Comparison of ENCODE assay signal across 9 cellular contexts in genomic region chr19:58556633-58557252, GRCh38. TPM values are rescaled to one million over a fixed set of nuclear protein-coding genes. Genes with fewer than 3 reads are reported as not detected.
DNase-seq lines count a peak whose midpoint lies in the region; ATAC-seq and TF ChIP-seq lines count a peak whose summit lies in the region.
"Had no signal": no experiment of that assay in that cellular context is flagged by ENCODE, and none has a peak within 500 bp of the region (broad histone marks: within the 10 kb centered on the region; RNA-seq: fewer than 3 reads in every experiment).

No MANE protein-coding gene starts in this region.

- peak overlapping the region; percentile 95 for H3K4me3 ChIP-seq in thoracic aorta

- DNase-seq in activated CD8-positive, alpha-beta memory T cell treated with anti-CD3 and anti-CD28 coated beads, Interleukin-2, amount 10 ng/mL, durations not matched to agents 7 days and 5 days = no peak
- no peak for DNase-seq in activated CD8-positive, alpha-beta memory T cell treated with anti-CD3 and anti-CD28 coated beads, Interleukin-2, amount 50 U/mL, for 4 hours
- no peak for DNase-seq in activated naive CD8-positive, alpha-beta T cell treated with anti-CD3 and anti-CD28 coated beads for 36 hours
- DNase-seq in left lobe of liver (ENCODE audit: low spot score) = peak; percentile 38
- DNase-seq in thoracic aorta (ENCODE audit: low spot score) = no peak
- no peak for DNase-seq in amniotic stem cell (lab: John Stamatoyannopoulos, UW)
- DNase-seq in NCI-H2227 (lab: John Stamatoyannopoulos, UW; ENCODE audit: unreplicated experiment) = no peak
- DNase-seq: activated CD4-positive, alpha-beta T cell treated with anti-CD3 and anti-CD28 coated beads for 1 hour had no signal

- H3K4me1 Mint-ChIP-seq in activated CD8-positive, alpha-beta memory T cell treated with anti-CD3 and anti-CD28 coated beads, Interleukin-2, amount 10 ng/mL, durations not matched to agents 7 days and 5 days = peaks cover 73% of the 10 kb centered on the region
- H3K4me1 Mint-ChIP-seq in activated naive CD8-positive, alpha-beta T cell treated with anti-CD3 and anti-CD28 coated beads for 36 hours = peaks cover 47% of the 10 kb centered on the region

- peaks cover 37% of the 10 kb centered on the region for H3K36me3 Mint-ChIP-seq in activated CD8-positive, alpha-beta memory T cell treated with anti-CD3 and anti-CD28 coated beads, Interleukin-2, amount 10 ng/mL, durations not matched to agents 7 days and 5 days
- H3K36me3 Mint-ChIP-seq in activated naive CD8-positive, alpha-beta T cell treated with anti-CD3 and anti-CD28 coated beads for 36 hours = peaks cover 66% of the 10 kb centered on the region

- H3K27ac Mint-ChIP-seq in activated CD8-positive, alpha-beta memory T cell treated with anti-CD3 and anti-CD28 coated beads, Interleukin-2, amount 10 ng/mL, durations not matched to agents 7 days and 5 days = peak overlapping the region; percentile 96
- peak overlapping the region; percentile 98 for H3K27ac Mint-ChIP-seq in activated naive CD8-positive, alpha-beta T cell treated with anti-CD3 and anti-CD28 coated beads for 36 hours

- peaks cover 30 to 57% of the 10 kb centered on the region in 2 donors for H3K4me1 ChIP-seq in thoracic aorta (ENCODE audit: control insufficient read depth in 1 of 2, low read depth in 2 of 2)

- H3K27ac ChIP-seq in thoracic aorta = peak overlapping the region; percentile 99 to 100

- CTCF ChIA-PET in activated CD8-positive, alpha-beta memory T cell treated with anti-CD3 and anti-CD28 coated beads, Interleukin-2, amount 10 ng/mL, durations not matched to agents 7 days and 5 days (lab: Charles Lee) = interaction anchor here (0.8 to 8.6 kb wide), 2 partner anchors 37 to 43 kb away, joined by 5 to 49 read pairs; partner anchors contain the start of gene ZBTB45

- peak overlapping the region; percentile 95 for H3K4me3 Mint-ChIP-seq in activated CD8-positive, alpha-beta memory T cell treated with anti-CD3 and anti-CD28 coated beads, Interleukin-2, amount 10 ng/mL, durations not matched to agents 7 days and 5 days
- H3K4me3 Mint-ChIP-seq in activated naive CD8-positive, alpha-beta T cell treated with anti-CD3 and anti-CD28 coated beads for 36 hours = peak overlapping the region; percentile 99

- no peaks in the 10 kb centered on the region for H3K9me3 ChIP-seq in thoracic aorta

- no peaks in the 10 kb centered on the region for H3K27me3 Mint-ChIP-seq in activated CD8-positive, alpha-beta memory T cell treated with anti-CD3 and anti-CD28 coated beads, Interleukin-2, amount 10 ng/mL, durations not matched to agents 7 days and 5 days
- no peaks in the 10 kb centered on the region for H3K27me3 Mint-ChIP-seq in activated naive CD8-positive, alpha-beta T cell treated with anti-CD3 and anti-CD28 coated beads for 36 hours

- H3K27me3 ChIP-seq in thoracic aorta (replicated peaks; ENCODE audit: insufficient read depth) = no peaks in the 10 kb centered on the region

- TF ChIP-seq CTCF in thoracic aorta (IDR thresholded peaks at IDR 0.05) = no peak

- no peaks in the 10 kb centered on the region for H3K9me3 Mint-ChIP-seq in activated CD8-positive, alpha-beta memory T cell treated with anti-CD3 and anti-CD28 coated beads, Interleukin-2, amount 10 ng/mL, durations not matched to agents 7 days and 5 days (ENCODE audit: low read depth)
- H3K9me3 Mint-ChIP-seq in activated naive CD8-positive, alpha-beta T cell treated with anti-CD3 and anti-CD28 coated beads for 36 hours = no peaks in the 10 kb centered on the region

- ATAC-seq in activated CD8-positive, alpha-beta memory T cell treated with anti-CD3 and anti-CD28 coated beads, Interleukin-2, amount 10 ng/mL, durations not matched to agents 7 days and 5 days = no peak
- ATAC-seq in left lobe of liver = no peak
- no peak for ATAC-seq in thoracic aorta (ENCODE audit: insufficient number of reproducible peaks, low FRiP score, low read depth)
- no peak for ATAC-seq in HG02885 (IDR thresholded peaks at IDR 0.05; ENCODE audit: poor library complexity, unreplicated experiment)

- H3K36me3 ChIP-seq in thoracic aorta = peaks cover 20% of the 10 kb centered on the region

RNA-seq across cellular contexts. Expression of gene UBE2M, which starts 1.7 kb away (rescaled TPM):
- 100 to 1,000 TPM in 1 of 2 experiments, 10 to 100 TPM in 1; 87.6 to 109 TPM for total RNA-seq in activated CD8-positive, alpha-beta memory T cell treated with anti-CD3 and anti-CD28 coated beads, Interleukin-2, amount 10 ng/mL, durations not matched to agents 7 days and 5 days
- 100 to 1,000 TPM; 154 to 162 TPM for total RNA-seq in activated naive CD8-positive, alpha-beta T cell treated with anti-CD3 and anti-CD28 coated beads for 36 hours
- 20.5 TPM for total RNA-seq in left lobe of liver
- total RNA-seq in thoracic aorta = 10 to 100 TPM; 17.1 to 18.9 TPM

RNA-seq across cellular contexts. Expression of gene CHMP2A, which starts 1.8 kb away (rescaled TPM):
- total RNA-seq in activated CD8-positive, alpha-beta memory T cell treated with anti-CD3 and anti-CD28 coated beads, Interleukin-2, amount 10 ng/mL, durations not matched to agents 7 days and 5 days = 100 to 1,000 TPM in 1 of 2 experiments, 10 to 100 TPM in 1; 96.4 to 108 TPM
- 10 to 100 TPM; 76.9 to 79.2 TPM for total RNA-seq in activated naive CD8-positive, alpha-beta T cell treated with anti-CD3 and anti-CD28 coated beads for 36 hours
- total RNA-seq in left lobe of liver (73.4 TPM), thoracic aorta (10 to 100 TPM; 90.3 to 98.8 TPM)

RNA-seq across cellular contexts. Expression of gene TRIM28, which starts 12.9 kb away (rescaled TPM):
- 100 to 1,000 TPM; 488 to 571 TPM for total RNA-seq in activated CD8-positive, alpha-beta memory T cell treated with anti-CD3 and anti-CD28 coated beads, Interleukin-2, amount 10 ng/mL, durations not matched to agents 7 days and 5 days
- total RNA-seq in activated naive CD8-positive, alpha-beta T cell treated with anti-CD3 and anti-CD28 coated beads for 36 hours = 100 to 1,000 TPM; 671 to 701 TPM
- total RNA-seq in left lobe of liver (84.0 TPM), thoracic aorta (100 to 1,000 TPM; 192 to 204 TPM)

RNA-seq across cellular contexts. Expression of gene MZF1, which starts 16.4 kb away (rescaled TPM):
- 10 to 100 TPM; 18.1 to 19.5 TPM for total RNA-seq in activated CD8-positive, alpha-beta memory T cell treated with anti-CD3 and anti-CD28 coated beads, Interleukin-2, amount 10 ng/mL, durations not matched to agents 7 days and 5 days
- 10 to 100 TPM in 1 of 2 experiments, 1 to 10 TPM in 1; 10.0 to 10.2 TPM for total RNA-seq in activated naive CD8-positive, alpha-beta T cell treated with anti-CD3 and anti-CD28 coated beads for 36 hours
- total RNA-seq in left lobe of liver = 15.2 TPM
- 10 to 100 TPM; 44.9 to 46.8 TPM for total RNA-seq in thoracic aorta

RNA-seq across cellular contexts. Expression of gene ZBTB45, which starts 37.1 kb away (rescaled TPM):
- 10 to 100 TPM; 15.1 to 16.9 TPM for total RNA-seq in activated CD8-positive, alpha-beta memory T cell treated with anti-CD3 and anti-CD28 coated beads, Interleukin-2, amount 10 ng/mL, durations not matched to agents 7 days and 5 days
- total RNA-seq in activated naive CD8-positive, alpha-beta T cell treated with anti-CD3 and anti-CD28 coated beads for 36 hours = 10 to 100 TPM; 11.1 to 11.8 TPM
- total RNA-seq in left lobe of liver (5.0 TPM), thoracic aorta (10 to 100 TPM; 10.4 to 10.9 TPM)
